ENCODE assay signal across 8 cellular contexts in the genomic region with DNA sequence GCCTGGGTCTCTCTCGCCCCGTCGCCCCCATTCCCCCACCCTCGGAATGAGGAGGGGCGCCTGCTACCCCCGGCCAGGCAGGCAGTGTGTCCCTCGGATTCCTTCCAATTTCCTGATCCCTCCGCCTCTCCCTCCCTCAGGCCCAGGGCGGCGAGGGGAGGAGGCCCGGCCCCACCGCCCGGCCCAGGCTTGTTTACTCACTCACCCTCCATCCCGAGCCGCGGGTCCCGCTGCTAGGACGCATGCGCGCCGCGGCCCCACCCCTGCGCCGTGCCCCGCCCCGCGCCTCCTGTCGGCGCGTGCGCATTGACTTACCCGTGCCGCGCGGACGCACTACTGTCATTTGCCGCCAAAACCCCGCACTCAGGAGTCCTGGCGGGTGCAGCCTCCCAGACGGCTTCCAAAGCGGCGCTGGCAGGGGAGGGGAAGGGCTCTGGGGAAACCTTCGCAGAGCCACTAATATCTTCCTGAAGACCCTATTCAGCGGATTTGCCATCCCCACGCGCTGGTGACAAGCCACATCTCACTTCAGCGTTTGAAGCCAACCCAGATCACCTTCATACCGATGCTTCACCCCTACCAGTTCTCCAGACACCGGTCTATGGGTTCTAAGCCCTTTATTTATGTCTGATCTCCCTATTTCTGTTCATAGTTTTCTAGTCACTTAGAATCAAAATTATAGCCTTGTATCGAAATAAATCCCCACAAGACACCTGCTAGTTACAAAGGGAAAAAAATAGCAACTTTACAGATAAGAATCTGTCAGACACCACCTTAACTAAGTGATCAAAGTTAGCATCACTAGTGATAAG. TPM values are rescaled to one million over a fixed set of nuclear protein-coding genes. Genes with fewer than 3 reads are reported as not detected.
DNase-seq lines count a peak whose midpoint lies in the region; ATAC-seq and TF ChIP-seq lines count a peak whose summit lies in the region.

A gene (minus strand): TSS at position 235 of the 812 bp plus-strand sequence. CDS start 16,099 bp downstream, outside the sequence.

- H3K36me3 Mint-ChIP-seq in activated naive CD8-positive, alpha-beta T cell = no peaks in the 10 kb centered on the region

- no peak for TF ChIP-seq CTCF in HFF-Myc (IDR thresholded peaks at IDR 0.05; ENCODE audit: low read depth, low read length, missing control alignments)
- TF ChIP-seq CTCF in omental fat pad (IDR thresholded peaks at IDR 0.05) = no peak

- H3K9me3 Mint-ChIP-seq in activated naive CD8-positive, alpha-beta T cell (ENCODE audit: low read depth) = no peaks in the 10 kb centered on the region

- peak within 1 kb of the TSS; percentile 97 for H3K4me3 Mint-ChIP-seq in activated naive CD8-positive, alpha-beta T cell

- DNase-seq in GM04503 (ENCODE audit: low read depth) (peak; percentile 29), HFF-Myc (ENCODE audit: extremely low read depth, low read depth) (peak; percentile 64), NCI-H1092 treated with DMSO at 0.1 percent for 48 hours (lab: John Stamatoyannopoulos, UW) (peak; percentile 92), SKM-1 treated with dmso at 0.1 percent for 144 hours (lab: John Stamatoyannopoulos, UW; ENCODE audit: unreplicated experiment) (peak; percentile 90), glomerular visceral epithelial cell (ENCODE audit: extremely low spot score) (peak; percentile 94), omental fat pad (ENCODE audit: low spot score) (peak; percentile 61)

- H3K27me3 Mint-ChIP-seq in activated naive CD8-positive, alpha-beta T cell = no peaks in the 10 kb centered on the region

- peak within 1 kb of the TSS; percentile 94 for H3K27ac Mint-ChIP-seq in activated naive CD8-positive, alpha-beta T cell

- ATAC-seq in omental fat pad (ENCODE audit: low FRiP score) = peak; percentile 96

- H3K4me1 Mint-ChIP-seq in activated naive CD8-positive, alpha-beta T cell (ENCODE audit: low read depth) = peaks cover 25% of the 10 kb centered on the region

- H3K4me3 ChIP-seq in HFF-Myc (replicated peaks; ENCODE audit: low read depth, low read length) = peak within 1 kb of the TSS; percentile 72

- peak within 1 kb of the TSS; percentile 70 for H3K27ac ChIP-seq in temporal lobe (ENCODE audit: low read depth, low read length)

RNA-seq across cellular contexts. Expression of the gene that starts here (rescaled TPM):
- total RNA-seq in omental fat pad = 10 to 100 TPM; 42.0 to 91.1 (median 50.9) TPM
- total RNA-seq in temporal lobe = 26.6 TPM

Comparison
In these comparisons a context has a peak if more than half of its experiments do, and no peak if none do; other contexts are left out.
1. Peak in every context shown above with its lines: DNase-seq, ATAC-seq, H3K4me3 ChIP-seq and H3K27ac ChIP-seq.
2. DNase-seq: peak in every context shown above with its lines; median percentile 94 in glomerular visceral epithelial cell; 92 in NCI-H1092 treated with DMSO at 0.1 percent for 48 hours; 90 in SKM-1 treated with dmso at 0.1 percent for 144 hours; 64 in HFF-Myc; 61 in omental fat pad; 29 in GM04503.